8 cellular contexts compared by ENCODE assay signal in genomic region chr10:43120948-43121290, GRCh38. TPM values are rescaled to one million over a fixed set of nuclear protein-coding genes. Genes with fewer than 3 reads are reported as not detected.
DNase-seq lines count a peak whose midpoint lies in the region; ATAC-seq, FAIRE-seq and TF ChIP-seq lines count a peak whose summit lies in the region.

No MANE protein-coding gene starts in this region.

- ATAC-seq in GM18511 (IDR thresholded peaks at IDR 0.05; ENCODE audit: unreplicated experiment) = peak; percentile 94
- peak; percentile 89 for ATAC-seq in HG02623 (IDR thresholded peaks at IDR 0.05; ENCODE audit: unreplicated experiment)
- ATAC-seq in foreskin keratinocyte = no peak

- H4K20me1 ChIP-seq in astrocyte (ENCODE audit: insufficient read depth, low read length) = no peaks in the 10 kb centered on the region

- no peak overlapping the region for H2AFZ ChIP-seq in astrocyte (ENCODE audit: low read depth, low read length)

- DNase-seq in NOMO-1 (lab: John Stamatoyannopoulos, UW; ENCODE audit: unreplicated experiment in 2 of 2) (peak; percentile 83 to 86), astrocyte (ENCODE audit: low read depth) (no peak), foreskin keratinocyte (no peak), midbrain (lab: John Stamatoyannopoulos, UW) (no peak), NCI-H1930 (lab: John Stamatoyannopoulos, UW) (no peak)
- DNase-seq in stimulated activated CD8-positive, alpha-beta memory T cell treated with anti-CD3 and anti-CD28 coated beads, Interleukin-12 subunit alpha, Interleukin-12 subunit beta, amount 100 ng/mL, for 1 hour (ENCODE audit: low read depth) = peak; percentile 21

- FAIRE-seq in astrocyte (lab: Jason Lieb, UNC) = no peak

- H3K27ac ChIP-seq in astrocyte (ENCODE audit: low read depth, low read length) = no peak overlapping the region
- H3K27ac ChIP-seq in foreskin keratinocyte = no peak overlapping the region

- no peaks in the 10 kb centered on the region for H3K36me3 ChIP-seq in astrocyte (ENCODE audit: insufficient read depth, low read length)

- H3K27ac Mint-ChIP-seq in astrocyte (ENCODE audit: unreplicated experiment) = peak overlapping the region; percentile 21

- H3K4me3 ChIP-seq in astrocyte (ENCODE audit: insufficient read depth, low read depth, low read length) = no peak overlapping the region

- H3K9me3 Mint-ChIP-seq in astrocyte (ENCODE audit: unreplicated experiment) = no peaks in the 10 kb centered on the region

- peaks cover 20% of the 10 kb centered on the region for H3K4me1 Mint-ChIP-seq in astrocyte (ENCODE audit: low read depth, unreplicated experiment)

- TF ChIP-seq CTCF in astrocyte (IDR thresholded peaks at IDR 0.05; ENCODE audit: insufficient read depth, low read depth, low read length) (no peak), foreskin keratinocyte (conservative IDR thresholded peaks at IDR 0.05) (no peak)

- no peaks in the 10 kb centered on the region for H3K9me3 ChIP-seq in astrocyte (ENCODE audit: insufficient read depth, low read depth, low read length)

- H3K27me3 ChIP-seq in astrocyte (ENCODE audit: insufficient read depth, low read length) = peaks cover 4% of the 10 kb centered on the region
- H3K27me3 ChIP-seq in foreskin keratinocyte = no peaks in the 10 kb centered on the region

- no peak overlapping the region for H3K9ac ChIP-seq in astrocyte (ENCODE audit: low read length)

- peak overlapping the region; percentile 27 for H3K4me2 ChIP-seq in astrocyte (ENCODE audit: low read length)

- peaks cover 7% of the 10 kb centered on the region for H3K27me3 Mint-ChIP-seq in astrocyte (ENCODE audit: low read depth, unreplicated experiment)

- no peaks in the 10 kb centered on the region for H3K79me2 ChIP-seq in astrocyte (ENCODE audit: insufficient read depth, low read length)

- no peak overlapping the region for H3K4me3 Mint-ChIP-seq in astrocyte (ENCODE audit: unreplicated experiment)

- H3K36me3 Mint-ChIP-seq in astrocyte (ENCODE audit: low read depth, unreplicated experiment) = no peaks in the 10 kb centered on the region

- H3K4me1 ChIP-seq in astrocyte (ENCODE audit: insufficient read depth, low read length) (peaks cover 4% of the 10 kb centered on the region), foreskin keratinocyte (no peaks in the 10 kb centered on the region)

RNA-seq across cellular contexts. Expression of gene CSGALNACT2, which starts 17.3 kb away (rescaled TPM):
- total RNA-seq in astrocyte (28.5 and 30.9 TPM in 2 replicates), foreskin keratinocyte (12.5 and 13.1 TPM in 2 replicates)
- 5.4 TPM in 2 replicates for polyA plus RNA-seq in foreskin keratinocyte

RNA-seq across cellular contexts. Expression of gene RET, which starts 44.0 kb away (rescaled TPM):
- total RNA-seq in astrocyte (0.79 and 1.1 TPM in 2 replicates), foreskin keratinocyte (1.2 and 1.3 TPM in 2 replicates)
- polyA plus RNA-seq in foreskin keratinocyte = 0.82 and 0.87 TPM in 2 replicates

Comparison
In these comparisons a context has a peak if more than half of its experiments do, and no peak if none do; other contexts are left out.
1. DNase-seq: peak in NOMO-1 (2 of 2) and stimulated activated CD8-positive, alpha-beta memory T cell treated with anti-CD3 and anti-CD28 coated beads, Interleukin-12 subunit alpha, Interleukin-12 subunit beta, amount 100 ng/mL, for 1 hour (single experiment); none in astrocyte (single experiment), foreskin keratinocyte (0 of 2), midbrain (single experiment) and NCI-H1930 (0 of 2).